Comparison of ENCODE assay signal across 8 cellular contexts in genomic region chr9:112487799-112488345, GRCh38. TPM values are rescaled to one million over a fixed set of nuclear protein-coding genes. Genes with fewer than 3 reads are reported as not detected.
DNase-seq lines count a peak whose midpoint lies in the region; ATAC-seq and TF ChIP-seq lines count a peak whose summit lies in the region.

No MANE protein-coding gene starts in this region.

- H3K27me3 ChIP-seq in right atrium auricular region: no peaks in the 10 kb centered on the region

- peak overlapping the region; percentile 91 for H3K4me3 Mint-ChIP-seq in activated T-helper 17 cell treated with anti-CD3 and anti-CD28 coated beads, Interleukin-2, amount 50 U/mL, for 72 hours
- peak overlapping the region; percentile 93 for H3K4me3 Mint-ChIP-seq in stimulated activated naive B cell treated with anti-CD40 and anti-IgM and Interleukin-4, amounts not matched to agents 10 μg/mL and 1 μg/mL and 100 μg/mL, for 72 hours

- no peaks in the 10 kb centered on the region for H3K27me3 Mint-ChIP-seq in activated T-helper 17 cell treated with anti-CD3 and anti-CD28 coated beads, Interleukin-2, amount 50 U/mL, for 72 hours
- H3K27me3 Mint-ChIP-seq in stimulated activated naive B cell treated with anti-CD40 and anti-IgM and Interleukin-4, amounts not matched to agents 10 μg/mL and 1 μg/mL and 100 μg/mL, for 72 hours: no peaks in the 10 kb centered on the region

- peak overlapping the region; percentile 84 to 96 for H3K4me3 ChIP-seq in right atrium auricular region
- peak overlapping the region; percentile 84 for H3K4me3 ChIP-seq in iPS-18c (ENCODE audit: insufficient read depth, low read depth, low read length)

- no peaks in the 10 kb centered on the region for H3K9me3 ChIP-seq in right atrium auricular region
- peaks cover 2% of the 10 kb centered on the region for H3K9me3 ChIP-seq in iPS-18c (ENCODE audit: control insufficient read depth, insufficient read depth, low read length)

- no peaks in the 10 kb centered on the region for H3K4me1 Mint-ChIP-seq in activated T-helper 17 cell treated with anti-CD3 and anti-CD28 coated beads, Interleukin-2, amount 50 U/mL, for 72 hours
- H3K4me1 Mint-ChIP-seq in stimulated activated naive B cell treated with anti-CD40 and anti-IgM and Interleukin-4, amounts not matched to agents 10 μg/mL and 1 μg/mL and 100 μg/mL, for 72 hours: peaks cover 14 to 35% of the 10 kb centered on the region in 2 donors

- intact Hi-C loops in left ventricle myocardium superior (cut with micrococcal nuclease): no loop called here

- H3K27ac Mint-ChIP-seq in activated T-helper 17 cell treated with anti-CD3 and anti-CD28 coated beads, Interleukin-2, amount 50 U/mL, for 72 hours: peak overlapping the region; percentile 88
- peak overlapping the region; percentile 86 for H3K27ac Mint-ChIP-seq in stimulated activated naive B cell treated with anti-CD40 and anti-IgM and Interleukin-4, amounts not matched to agents 10 μg/mL and 1 μg/mL and 100 μg/mL, for 72 hours

- H3K36me3 Mint-ChIP-seq in activated T-helper 17 cell treated with anti-CD3 and anti-CD28 coated beads, Interleukin-2, amount 50 U/mL, for 72 hours (ENCODE audit: low read depth): peaks cover 5% of the 10 kb centered on the region
- peaks cover 5 to 7% of the 10 kb centered on the region in 2 donors for H3K36me3 Mint-ChIP-seq in stimulated activated naive B cell treated with anti-CD40 and anti-IgM and Interleukin-4, amounts not matched to agents 10 μg/mL and 1 μg/mL and 100 μg/mL, for 72 hours

- peaks cover 0 to 12% of the 10 kb centered on the region in 2 donors for H3K4me1 ChIP-seq in right atrium auricular region

- no peaks in the 10 kb centered on the region for H3K36me3 ChIP-seq in right atrium auricular region

- H3K27ac ChIP-seq in right atrium auricular region: peak overlapping the region; percentile 62 to 75

- no peak for TF ChIP-seq CTCF in right atrium auricular region (IDR thresholded peaks at IDR 0.05)

- no peak for ATAC-seq in left ventricle myocardium superior
- ATAC-seq in activated T-helper 17 cell treated with anti-CD3 and anti-CD28 coated beads, Interleukin-2, amount 50 U/mL, for 72 hours (replicated peaks): no peak
- no peak for ATAC-seq in stimulated activated naive B cell treated with anti-CD40 and anti-IgM and Interleukin-4, amounts not matched to agents 10 μg/mL and 1 μg/mL and 100 μg/mL, for 72 hours (replicated peaks)

- DNase-seq in right atrium auricular region (ENCODE audit: low spot score): no peak
- DNase-seq in left ventricle myocardium superior: no peak
- no peak for DNase-seq in stimulated activated naive B cell treated with anti-CD40 and anti-IgM and Interleukin-4, amounts not matched to agents 10 μg/mL and 1 μg/mL and 100 μg/mL, for 72 hours
- no peak for DNase-seq in activated gamma-delta T cell treated with Interleukin-2 at 50 U/mL for 16 hours
- no peak for DNase-seq in NCI-H128 (lab: John Stamatoyannopoulos, UW; ENCODE audit: unreplicated experiment)
- DNase-seq in NCI-H1105 treated with DMSO at 0.1 percent for 48 hours (lab: John Stamatoyannopoulos, UW): no peak

- H3K9me3 Mint-ChIP-seq in activated T-helper 17 cell treated with anti-CD3 and anti-CD28 coated beads, Interleukin-2, amount 50 U/mL, for 72 hours: no peaks in the 10 kb centered on the region
- no peaks in the 10 kb centered on the region for H3K9me3 Mint-ChIP-seq in stimulated activated naive B cell treated with anti-CD40 and anti-IgM and Interleukin-4, amounts not matched to agents 10 μg/mL and 1 μg/mL and 100 μg/mL, for 72 hours

RNA-seq across cellular contexts. Expression of gene KIAA1958, which starts 1.2 kb away (rescaled TPM):
- total RNA-seq in right atrium auricular region: 1 to 10 TPM; 1.9 to 4.1 TPM
- total RNA-seq in left ventricle myocardium superior: 4.9 TPM
- total RNA-seq in activated T-helper 17 cell treated with anti-CD3 and anti-CD28 coated beads, Interleukin-2, amount 50 U/mL, for 72 hours: 10 to 100 TPM; 10.0 to 12.5 TPM
